Comparison of ENCODE assay signal across 8 cellular contexts in the genomic region with DNA sequence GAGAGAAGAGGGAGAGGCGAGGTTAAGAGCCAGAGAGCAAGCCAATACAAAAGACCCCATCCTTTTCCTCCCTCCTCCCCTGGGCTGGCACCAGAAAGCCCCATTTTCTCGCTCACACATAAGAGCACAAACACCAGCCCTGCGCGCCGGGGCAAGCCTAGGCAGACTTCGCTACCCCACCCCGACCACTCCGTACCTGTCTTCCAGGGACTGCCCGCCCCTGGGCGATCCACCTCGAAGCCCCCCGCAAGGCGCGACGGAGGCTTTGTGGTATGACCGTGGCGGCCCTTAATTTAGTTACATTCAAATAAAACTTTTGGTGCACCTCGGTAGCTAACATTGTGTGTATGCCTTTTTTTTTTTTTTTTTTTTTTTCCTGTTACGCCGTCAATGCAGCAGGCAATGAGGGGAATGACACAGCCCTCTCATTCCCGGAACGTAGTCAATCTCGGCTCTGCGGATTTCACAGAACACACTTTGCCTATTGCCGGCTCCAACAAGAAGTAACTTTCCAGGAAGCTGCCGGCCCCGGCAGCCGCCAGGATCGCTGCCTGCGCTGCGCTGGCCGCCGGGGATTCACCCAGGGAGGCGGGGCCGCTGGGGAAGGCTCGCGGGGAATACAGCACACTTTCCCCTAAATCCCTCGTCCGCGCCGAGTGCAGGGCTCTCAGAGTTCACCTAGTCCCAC. TPM values are rescaled to one million over a fixed set of nuclear protein-coding genes. Genes with fewer than 3 reads are reported as not detected.
DNase-seq lines count a peak whose midpoint lies in the region; ATAC-seq, FAIRE-seq and TF ChIP-seq lines count a peak whose summit lies in the region.

No MANE protein-coding gene starts in this region.

- peaks cover 5% of the 10 kb centered on the region for H3K79me2 ChIP-seq in K562 (ENCODE audit: control insufficient read depth, insufficient read depth, low read length)

- H3K9me1 ChIP-seq in K562 (ENCODE audit: control insufficient read depth, insufficient read depth, low read length) = no peaks in the 10 kb centered on the region

- no peak for TF ChIP-seq POLR2A in K562 (conservative IDR thresholded peaks at IDR 0.05)

- CTCF ChIA-PET in K562 (lab: Yijun Ruan, JAX; ENCODE audit: low intra/inter-chr PET ratio) = interaction anchor here (0.6 to 1.0 kb wide), 5 partner anchors 11 to 1219 kb away, joined by 3 to 5 read pairs (median 3); no protein-coding TSS in a partner anchor

- intact Hi-C loops in K562 (cut with micrococcal nuclease) = no loop called here

- H3K36me3 ChIP-seq in RWPE2 (ENCODE audit: low read depth) (peaks cover 21% of the 10 kb centered on the region), K562 (ENCODE audit: control insufficient read depth, insufficient read depth, low read length) (no peaks in the 10 kb centered on the region), iPS DF 6.9 (ENCODE audit: control insufficient read depth, insufficient read depth, low read length) (no peaks in the 10 kb centered on the region)

- H3K9me3 ChIP-seq in RWPE2 (ENCODE audit: severe bottlenecking) = no peaks in the 10 kb centered on the region
- no peaks in the 10 kb centered on the region for H3K9me3 ChIP-seq in K562 (replicated peaks; ENCODE audit: control insufficient read depth, insufficient read depth, low read depth, low read length)
- no peaks in the 10 kb centered on the region for H3K9me3 ChIP-seq in iPS DF 6.9 (ENCODE audit: control insufficient read depth, insufficient read depth, low read length)

- no TSS peak for BruUV-seq in K562 (replicated peaks; lab: Mats Ljungman, UMichigan)

- H3K27ac ChIP-seq in RWPE2 (ENCODE audit: poor library complexity, severe bottlenecking) (peak overlapping the region; percentile 74), K562 (ENCODE audit: extremely low read depth, low read depth, low read length) (no peak overlapping the region), iPS DF 6.9 (ENCODE audit: low read length) (no peak overlapping the region)

- no peak for TF ChIP-seq EP300 in K562 (IDR thresholded peaks at IDR 0.05; ENCODE audit: low read length)

- H3K9ac ChIP-seq in K562 (ENCODE audit: insufficient read depth in 1 of 2, low read depth in 2 of 2, low read length in 2 of 2) = peak overlapping the region; percentile 39 to 65; a peak in 3 of 4 replicates

- peak; percentile 21 for DNase-seq in NCI-H510A treated with DMSO at 0.1 percent for 48 hours (lab: John Stamatoyannopoulos, UW)
- DNase-seq in NCI-H510A (lab: John Stamatoyannopoulos, UW) = no peak
- DNase-seq in RWPE2 (ENCODE audit: low spot score) = peak; percentile 55
- DNase-seq in K562 (ENCODE audit: extremely low read depth in 1 of 4, low spot score in 3 of 4) = peak; percentile 36 to 45 (median 41)
- no peak for DNase-seq in iPS DF 6.9 (ENCODE audit: low read depth, low spot score)
- peak; percentile 63 for DNase-seq in renal cortical epithelial cell (ENCODE audit: low read depth)
- DNase-seq in GDM1 (lab: John Stamatoyannopoulos, UW) = no peak

- FAIRE-seq in K562 (lab: Jason Lieb, UNC) = no peak

- H3K4me1 ChIP-seq in RWPE2 (ENCODE audit: insufficient read depth, poor library complexity, severe bottlenecking) = peaks cover 27% of the 10 kb centered on the region
- peaks cover 43 to 61% of the 10 kb centered on the region in 2 experiments for H3K4me1 ChIP-seq in K562 (replicated peaks in 1 of 2; ENCODE audit: control insufficient read depth in 2 of 2, insufficient read depth in 2 of 2, low read length in 2 of 2)
- peaks cover 3% of the 10 kb centered on the region for H3K4me1 ChIP-seq in iPS DF 6.9 (ENCODE audit: control insufficient read depth, insufficient read depth, low read length)

- WGBS in K562 (ENCODE audit: insufficient coverage, low coverage, missing lambda C conversion rate) = 25% methylated on average over 37 of the region's 41 CpGs
- no CpG with 5 or more reads among the region's 41 CpGs for WGBS in iPS DF 6.9 (ENCODE audit: insufficient coverage, insufficient read length)

- TF ChIP-seq CTCF in RWPE2 (IDR thresholded peaks at IDR 0.05; ENCODE audit: poor library complexity, severe bottlenecking) (no peak), K562 (IDR thresholded peaks at IDR 0.05 in 2 of 3, conservative IDR thresholded peaks at IDR 0.05 in 1 of 3; ENCODE audit: insufficient read depth in 2 of 3, low read depth in 1 of 3, low read length in 3 of 3) (no peak)

- H3K4me3 ChIP-seq in RWPE2 (ENCODE audit: severe bottlenecking) (peak overlapping the region; percentile 41), K562 (peak overlapping the region; percentile 38; the same call in 1 of the 2 replicates), iPS DF 6.9 (ENCODE audit: low read length) (peak overlapping the region; percentile 45; the same call in 1 of the 2 replicates)

- TF ChIP-seq RAD21 in K562 (CRISPR knock-in tag; conservative IDR thresholded peaks at IDR 0.05 in 1 of 2, IDR thresholded peaks at IDR 0.05 in 1 of 2) = no peak

- in situ Hi-C loops in K562 (cut with MboI) = loop anchor here (25.0 kb wide), 1 partner anchor 1400 kb away; no protein-coding TSS in a partner anchor

- POLR2A ChIA-PET in K562 (lab: Yijun Ruan, JAX) = interaction anchor here (0.6 to 1.4 kb wide), 2 partner anchors 406 to 428 kb away, joined by 3 read pairs; no protein-coding TSS in a partner anchor

- H3K27me3 ChIP-seq in RWPE2 (ENCODE audit: insufficient read depth, poor library complexity, severe bottlenecking) (no peaks in the 10 kb centered on the region), K562 (ENCODE audit: control insufficient read depth in 2 of 2, insufficient read depth in 2 of 2, low read length in 2 of 2) (peaks cover 0 to 13% of the 10 kb centered on the region in 2 experiments; a peak in 1 of 5 replicates), iPS DF 6.9 (ENCODE audit: control insufficient read depth, insufficient read depth, low read length) (no peaks in the 10 kb centered on the region)

- peak; percentile 8; the same call in 1 of the 3 replicates for ATAC-seq in RWPE2 (ENCODE audit: low read depth)
- ATAC-seq in K562 = peak; percentile 9; the same call in 2 of the 3 replicates
- no peak for ATAC-seq in GM19351 (IDR thresholded peaks at IDR 0.05; ENCODE audit: unreplicated experiment)

- H4K20me1 ChIP-seq in K562 (replicated peaks; ENCODE audit: control insufficient read depth, insufficient read depth, low read length) = peaks cover 19% of the 10 kb centered on the region

- H3K4me2 ChIP-seq in K562 (ENCODE audit: insufficient read depth, low read length) = peak overlapping the region; percentile 72

- H2AFZ ChIP-seq in K562 (ENCODE audit: low read depth, low read length) = peak overlapping the region; percentile 92

TF ChIP-seq in K562, 482 proteins besides CTCF, POLR2A, EP300 and RAD21 (continues in another document):
- TF ChIP-seq NFE2L1 (tag; IDR thresholded peaks at IDR 0.05; ENCODE audit: borderline replicate concordance, low read depth) = no peak
- TF ChIP-seq, protein P1, sequence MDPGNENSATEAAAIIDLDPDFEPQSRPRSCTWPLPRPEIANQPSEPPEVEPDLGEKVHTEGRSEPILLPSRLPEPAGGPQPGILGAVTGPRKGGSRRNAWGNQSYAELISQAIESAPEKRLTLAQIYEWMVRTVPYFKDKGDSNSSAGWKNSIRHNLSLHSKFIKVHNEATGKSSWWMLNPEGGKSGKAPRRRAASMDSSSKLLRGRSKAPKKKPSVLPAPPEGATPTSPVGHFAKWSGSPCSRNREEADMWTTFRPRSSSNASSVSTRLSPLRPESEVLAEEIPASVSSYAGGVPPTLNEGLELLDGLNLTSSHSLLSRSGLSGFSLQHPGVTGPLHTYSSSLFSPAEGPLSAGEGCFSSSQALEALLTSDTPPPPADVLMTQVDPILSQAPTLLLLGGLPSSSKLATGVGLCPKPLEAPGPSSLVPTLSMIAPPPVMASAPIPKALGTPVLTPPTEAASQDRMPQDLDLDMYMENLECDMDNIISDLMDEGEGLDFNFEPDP (CRISPR knock-in tag; IDR thresholded peaks at IDR 0.05) = no peak

RNA-seq across cellular contexts. Expression of a gene that starts 7.7 kb away (rescaled TPM):
- 13.3 and 20.6 TPM in 2 replicates for total RNA-seq in K562 (2011; cell fraction: chromatin; rRNA removed; ENCODE audit: low replicate concordance)
- total RNA-seq in K562 (2011; cell fraction: nucleolus; rRNA removed) = 9.1 and 10.0 TPM in 2 replicates
- total RNA-seq in K562 (2011; cell fraction: nucleoplasm; rRNA removed) = 14.6 and 28.6 TPM in 2 replicates
- total RNA-seq in K562 (2014; rRNA removed) (0.64 and 1.3 TPM in 2 replicates), K562 (2014; rRNA removed; fragmentation: Illumina TruSeq; extraction: Trizol) (1.4 and 1.6 TPM in 2 replicates), K562 (2015; rRNA removed; fragmentation: Illumina TruSeq; extraction: Trizol) (0.94 and 0.98 TPM in 2 replicates), K562 (2021) (2.4 and 3.5 TPM in 2 replicates), renal cortical epithelial cell (4.7 and 24.0 TPM in 2 replicates)
- polyA plus RNA-seq in K562 (2011; rRNA removed) (3.4 and 8.7 TPM in 2 replicates), K562 (2014; fragmentation: Illumina TruSeq; extraction: Trizol) (2.6 and 2.8 TPM in 2 replicates), K562 (2014; fragmentation: Nextera tagmentation; extraction: Ambion mirVana) (under 1 TPM; 0.08 to 0.23 TPM), K562 (2014; rRNA removed) (2.5 and 2.8 TPM in 2 replicates)
- 0.98 and 3.2 TPM in 2 replicates for polyA plus RNA-seq in K562 (2011; cell fraction: cytosol; rRNA removed)
- polyA plus RNA-seq in K562 (2011; cell fraction: nucleus; rRNA removed) = 21.7 and 44.7 TPM in 2 replicates
- 5.8 and 17.3 TPM in 2 replicates for polyA plus RNA-seq in K562 (2012)
- polyA minus RNA-seq in K562 (2011; rRNA and poly(A)+ RNA removed) = 3.9 and 5.7 TPM in 2 replicates
- polyA minus RNA-seq in K562 (2011; cell fraction: cytosol; rRNA and poly(A)+ RNA removed) = 0.48 and 0.91 TPM in 2 replicates
- 3.8 and 5.6 TPM in 2 replicates for polyA minus RNA-seq in K562 (2011; cell fraction: nucleus; rRNA and poly(A)+ RNA removed)

RNA-seq across cellular contexts. Expression of a gene that starts 35.2 kb away (rescaled TPM):
- not detected in 2 replicates for total RNA-seq in K562 (2011; cell fraction: chromatin; rRNA removed; ENCODE audit: low replicate concordance)
- total RNA-seq in K562 (2011; cell fraction: nucleolus; rRNA removed) = not detected in 2 replicates
- total RNA-seq in K562 (2011; cell fraction: nucleoplasm; rRNA removed) = not detected in 2 replicates
- total RNA-seq in K562 (2014; rRNA removed) (not detected in 2 replicates), K562 (2014; rRNA removed; fragmentation: Illumina TruSeq; extraction: Trizol) (not detected in 2 replicates), K562 (2015; rRNA removed; fragmentation: Illumina TruSeq; extraction: Trizol) (not detected in 2 replicates), K562 (2021) (not detected in 2 replicates), renal cortical epithelial cell (0.35 TPM in 1 of 2 replicates, not detected in the other)
- polyA plus RNA-seq in K562 (2011; rRNA removed) (not detected in 2 replicates), K562 (2014; fragmentation: Illumina TruSeq; extraction: Trizol) (not detected in 2 replicates), K562 (2014; fragmentation: Nextera tagmentation; extraction: Ambion mirVana) (not detected), K562 (2014; rRNA removed) (not detected in 2 replicates)
- polyA plus RNA-seq in K562 (2011; cell fraction: cytosol; rRNA removed) = not detected in 2 replicates
- not detected in 2 replicates for polyA plus RNA-seq in K562 (2011; cell fraction: nucleus; rRNA removed)
- polyA plus RNA-seq in K562 (2012) = not detected in 2 replicates
- polyA minus RNA-seq in K562 (2011; rRNA and poly(A)+ RNA removed) = not detected in 2 replicates
- not detected in 2 replicates for polyA minus RNA-seq in K562 (2011; cell fraction: cytosol; rRNA and poly(A)+ RNA removed)
- not detected in 2 replicates for polyA minus RNA-seq in K562 (2011; cell fraction: nucleus; rRNA and poly(A)+ RNA removed)

Comparison
In these comparisons a context has a peak if more than half of its experiments do, and no peak if none do; other contexts are left out.
1. DNase-seq: peak in NCI-H510A treated with DMSO at 0.1 percent for 48 hours (single experiment), RWPE2 (single experiment), K562 (4 of 4) and renal cortical epithelial cell (single experiment); none in NCI-H510A (single experiment), iPS DF 6.9 (single experiment) and GDM1 (single experiment).
2. Peak in every context shown above with its lines, with median percentiles within 50 percentile points of each other: H3K4me3 ChIP-seq.